ENCODE assay signal across 32 cellular contexts in the genomic region with DNA sequence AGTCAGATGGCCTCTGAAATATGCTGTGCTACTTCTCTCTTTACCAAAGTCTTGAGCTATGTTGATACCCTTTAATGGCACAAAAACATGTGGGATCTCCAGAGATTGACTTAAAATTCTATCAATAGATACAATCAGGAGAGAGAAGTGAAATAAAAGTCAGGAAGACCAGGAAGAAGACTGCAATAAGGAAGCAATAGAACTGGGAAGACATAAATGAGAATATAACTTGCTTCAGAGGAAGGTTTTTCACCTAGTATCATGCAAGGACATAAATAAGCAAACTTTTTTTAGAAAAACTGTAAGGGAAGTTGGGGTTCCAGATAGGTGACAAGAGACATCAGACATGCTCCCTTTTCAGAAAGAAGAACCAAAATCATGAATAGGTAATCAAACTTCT.
"Had no signal": no experiment of that assay in that cellular context is flagged by ENCODE, and none has a peak within 500 bp of the region (broad histone marks: within the 10 kb centered on the region; RNA-seq: fewer than 3 reads in every experiment).

No MANE protein-coding gene starts in this region.

- H3K9me3 ChIP-seq: adrenal gland, body of pancreas, breast epithelium had no signal

- H3K36me3 ChIP-seq: adrenal gland, brain microvascular endothelial cell, breast epithelium had no signal

- DNase-seq: activated B cell treated with CpG ODN at 0.5 μM for 24 hours; activated CD4-positive, alpha-beta memory T cell treated with anti-CD3 and anti-CD28 coated beads for 36 hours; activated CD4-positive, alpha-beta T cell treated with anti-CD3 and anti-CD28 coated beads for 4 hours; activated CD4-positive, alpha-beta T cell treated with anti-CD3 and anti-CD28 coated beads, Interleukin-2, amount 10 ng/mL, durations not matched to agents 24 days and 14 days; activated CD4-positive, alpha-beta T cell treated with anti-CD3 and anti-CD28 coated beads, Interleukin-2, amount 50 U/mL, for 1 hour; activated CD4-positive, alpha-beta T cell treated with anti-CD3 and anti-CD28 coated beads, Interleukin-2, amount 50 U/mL, for 4 hours; activated CD4-positive, CD25-positive, alpha-beta regulatory T cell treated with anti-CD3 and anti-CD28 coated beads, Interleukin-2, amount 50 U/mL, for 72 hours; activated CD8-positive, alpha-beta memory T cell treated with anti-CD3 and anti-CD28 coated beads, Interleukin-2, amount 50 U/mL, for 4 hours; activated CD8-positive, alpha-beta T cell treated with anti-CD3 and anti-CD28 coated beads for 36 hours; activated effector memory CD4-positive, alpha-beta T cell treated with anti-CD3 and anti-CD28 coated beads, Interleukin-2, amount 50 U/mL, for 16 hours; activated gamma-delta T cell treated with Interleukin-2 at 50 U/mL for 16 hours; activated naive CD4-positive, alpha-beta T cell; activated naive CD4-positive, alpha-beta T cell treated with anti-CD3 and anti-CD28 coated beads for 36 hours; activated naive CD4-positive, alpha-beta T cell treated with anti-CD3 and anti-CD28 coated beads, Interleukin-2, amount 50 U/mL, for 16 hours; activated naive CD8-positive, alpha-beta T cell treated with anti-CD3 and anti-CD28 coated beads for 36 hours; activated T-cell treated with anti-CD3 and anti-CD28 coated beads for 4 hours; activated T-cell treated with anti-CD3 and anti-CD28 coated beads, Interleukin-2, amount 50 U/mL, for 1 hour; activated T-cell treated with anti-CD3 and anti-CD28 coated beads, Interleukin-2, amount 50 U/mL, for 4 hours; activated T-cell treated with anti-CD3 and anti-CD28 coated beads, Interleukin-2, amount 50 U/mL, for 72 hours; adrenal gland; amniotic stem cell; aorta; brain microvascular endothelial cell; central memory CD4-positive, alpha-beta T cell; T-helper 1 cell; T-helper 2 cell; T-helper 9 cell had no signal

- H3K27me3 ChIP-seq: adrenal gland, body of pancreas, brain microvascular endothelial cell, breast epithelium had no signal

- ATAC-seq: activated CD8-positive, alpha-beta T cell treated with anti-CD3 and anti-CD28 coated beads for 36 hours; activated naive CD4-positive, alpha-beta T cell treated with anti-CD3 and anti-CD28 coated beads, Interleukin-2, amount 50 U/mL, for 72 hours; activated T-cell treated with anti-CD3 and anti-CD28 coated beads, Interleukin-2, amount 50 U/mL, for 4 hours; activated T-cell treated with anti-CD3 and anti-CD28 coated beads, Interleukin-2, amount 50 U/mL, for 72 hours; activated T-helper 17 cell treated with anti-CD3 and anti-CD28 coated beads, Interleukin-2, amount 50 U/mL, for 72 hours; body of pancreas had no signal

- H3K4me1 ChIP-seq: adrenal gland, body of pancreas, breast epithelium had no signal

- H3K27ac ChIP-seq: adrenal gland, body of pancreas, brain microvascular endothelial cell, breast epithelium, VCaP had no signal

- H3K4me3 ChIP-seq: adrenal gland, body of pancreas, breast epithelium had no signal
